In genomic region chr5:124061663-124062062, GRCh38 we compare ENCODE assay signal across 14 cellular contexts.
DNase-seq lines count a peak whose midpoint lies in the region; ATAC-seq and TF ChIP-seq lines count a peak whose summit lies in the region.
"Had no signal": no experiment of that assay in that cellular context is flagged by ENCODE, and none has a peak within 500 bp of the region (broad histone marks: within the 10 kb centered on the region; RNA-seq: fewer than 3 reads in every experiment).

No MANE protein-coding gene starts in this region.

- H3K4me3 ChIP-seq in adrenal gland (no peak overlapping the region), right lobe of liver (no peak overlapping the region)
- H3K4me3 ChIP-seq: mucosa of descending colon, SJCRH30, skin epidermis had no signal

- no peak overlapping the region for H3K27ac ChIP-seq in adrenal gland
- no peak overlapping the region for H3K27ac ChIP-seq in right lobe of liver
- H3K27ac ChIP-seq in CD4-positive, alpha-beta T cell (ENCODE audit: low read depth, low read length): no peak overlapping the region
- H3K27ac ChIP-seq: SJCRH30, skin epidermis had no signal

- POLR2A ChIA-PET in CD4-positive, alpha-beta T cell (lab: Charles Lee): no interaction called here

- no peak for ATAC-seq in right lobe of liver
- no peak for ATAC-seq in CD4-positive, alpha-beta T cell (ENCODE audit: poor library complexity)
- ATAC-seq: mucosa of descending colon had no signal

- H3K4me3 Mint-ChIP-seq in nephron: peak overlapping the region in 1 of 3 experiments; percentile 16
- no peak overlapping the region for H3K4me3 Mint-ChIP-seq in CD4-positive, alpha-beta T cell
- H3K4me3 Mint-ChIP-seq: HFFc6 had no signal

- 6 to 37% (median 28%) methylated on average over 1 of the region's 1 CpG for WGBS in adrenal gland, 4 donors
- 63% methylated on average over 1 of the region's 1 CpG for WGBS in right lobe of liver (ENCODE audit: insufficient coverage, low coverage, low lambda C conversion rate, missing lambda C conversion rate)

- intact Hi-C loops in adrenal gland (cut with DNase I): no loop called here
- intact Hi-C loops in right lobe of liver (cut with DNase I): no loop called here
- intact Hi-C loops in CD4-positive, alpha-beta T cell (cut with DNase I, micrococcal nuclease): no loop called here

- H3K27me3 ChIP-seq in adrenal gland: no peaks in the 10 kb centered on the region
- H3K27me3 ChIP-seq in right lobe of liver: no peaks in the 10 kb centered on the region
- H3K27me3 ChIP-seq in CD4-positive, alpha-beta T cell (ENCODE audit: control insufficient read depth, insufficient read depth, low read length): no peaks in the 10 kb centered on the region
- H3K27me3 ChIP-seq: SJCRH30 had no signal

- H3K36me3 ChIP-seq in adrenal gland (replicated peaks in 1 of 2) (no peaks in the 10 kb centered on the region), right lobe of liver (no peaks in the 10 kb centered on the region)
- H3K36me3 ChIP-seq: SJCRH30 had no signal

- peaks cover 13% of the 10 kb centered on the region for H3K9me3 Mint-ChIP-seq in nephron
- peaks cover 6% of the 10 kb centered on the region for H3K9me3 Mint-ChIP-seq in CD4-positive, alpha-beta T cell
- H3K9me3 Mint-ChIP-seq: HFFc6 had no signal

- TF ChIP-seq POLR2A in adrenal gland (IDR thresholded peaks at IDR 0.05): no peak
- TF ChIP-seq POLR2A in right lobe of liver (IDR thresholded peaks at IDR 0.05): no peak
- TF ChIP-seq POLR2A in erythroblast (IDR thresholded peaks at IDR 0.05; ENCODE audit: low read length): no peak

- no peaks in the 10 kb centered on the region for H3K36me3 Mint-ChIP-seq in nephron (ENCODE audit: low read depth)
- no peaks in the 10 kb centered on the region for H3K36me3 Mint-ChIP-seq in CD4-positive, alpha-beta T cell (ENCODE audit: low read depth)

- H3K9me3 ChIP-seq in adrenal gland (replicated peaks in 1 of 3) (no peaks in the 10 kb centered on the region), right lobe of liver (no peaks in the 10 kb centered on the region)
- no peaks in the 10 kb centered on the region for H3K9me3 ChIP-seq in CD4-positive, alpha-beta T cell (ENCODE audit: control insufficient read depth, low read length)
- H3K9me3 ChIP-seq: mucosa of descending colon, SJCRH30 had no signal

- CTCF ChIA-PET in CD4-positive, alpha-beta T cell (lab: Charles Lee): no interaction called here

- H3K4me1 Mint-ChIP-seq in nephron: peaks cover 54% of the 10 kb centered on the region
- peaks cover 4% of the 10 kb centered on the region for H3K4me1 Mint-ChIP-seq in CD4-positive, alpha-beta T cell (ENCODE audit: low read depth)

- H3K27ac Mint-ChIP-seq in nephron: peak overlapping the region; percentile 35 to 82 (median 59)
- H3K27ac Mint-ChIP-seq in CD4-positive, alpha-beta T cell: no peak overlapping the region
- H3K27ac Mint-ChIP-seq: HFFc6 had no signal

- H3K4me1 ChIP-seq in adrenal gland (replicated peaks in 1 of 2) (peaks cover 15 to 25% of the 10 kb centered on the region in 2 donors), right lobe of liver (no peaks in the 10 kb centered on the region)

- H3K27me3 Mint-ChIP-seq in nephron (ENCODE audit: low read depth): no peaks in the 10 kb centered on the region
- no peaks in the 10 kb centered on the region for H3K27me3 Mint-ChIP-seq in CD4-positive, alpha-beta T cell

- DNase-seq in DMS153 (lab: John Stamatoyannopoulos, UW) (peak; percentile 53), NCI-H1694 (lab: John Stamatoyannopoulos, UW) (peak; percentile 70), adrenal gland (peak; percentile 40 to 83 (median 74)), right lobe of liver (no peak), erythroblast (lab: John Stamatoyannopoulos, UW) (no peak), NCI-H146 (lab: John Stamatoyannopoulos, UW) (no peak)
- no peak for DNase-seq in CD4-positive, alpha-beta T cell
- DNase-seq: activated CD4-positive, alpha-beta T cell treated with anti-CD3 and anti-CD28 coated beads for 48 hours; HFFc6; NCI-H187 treated with DMSO at 0.1 percent for 48 hours; SJCRH30 had no signal

- TF ChIP-seq CTCF in adrenal gland (IDR thresholded peaks at IDR 0.05): no peak
- no peak for TF ChIP-seq CTCF in nephron (IDR thresholded peaks at IDR 0.05; ENCODE audit: unreplicated experiment in 3 of 3)
- TF ChIP-seq CTCF in right lobe of liver (IDR thresholded peaks at IDR 0.05): no peak
- TF ChIP-seq CTCF in CD4-positive, alpha-beta T cell (IDR thresholded peaks at IDR 0.05): no peak

Comparison
In these comparisons a context has a peak if more than half of its experiments do, and no peak if none do; other contexts are left out.
1. DNase-seq: peak in DMS153 (single experiment), NCI-H1694 (single experiment) and adrenal gland (7 of 7); none in right lobe of liver (0 of 3), CD4-positive, alpha-beta T cell (0 of 10), erythroblast (0 of 2) and NCI-H146 (single experiment).